ENCODE assay signal across 15 cellular contexts in genomic region chr20:34403063-34403827, GRCh38. TPM values are rescaled to one million over a fixed set of nuclear protein-coding genes. Genes with fewer than 3 reads are reported as not detected.
DNase-seq lines count a peak whose midpoint lies in the region; ATAC-seq, FAIRE-seq and TF ChIP-seq lines count a peak whose summit lies in the region.
"Had no signal": no experiment of that assay in that cellular context is flagged by ENCODE, and none has a peak within 500 bp of the region (broad histone marks: within the 10 kb centered on the region; RNA-seq: fewer than 3 reads in every experiment).

No MANE protein-coding gene starts in this region.

- ATAC-seq in left ventricle myocardium superior (peak; percentile 29), GM18498 (IDR thresholded peaks at IDR 0.05; ENCODE audit: unreplicated experiment) (no peak), GM19397 (IDR thresholded peaks at IDR 0.05; ENCODE audit: unreplicated experiment) (no peak)
- ATAC-seq in activated CD8-positive, alpha-beta T cell treated with anti-CD3 and anti-CD28 coated beads for 36 hours, result no peak
- ATAC-seq: activated CD4-positive, CD25-positive, alpha-beta regulatory T cell treated with anti-CD3 and anti-CD28 coated beads, Interleukin-2, amount 50 U/mL, for 24 hours had no signal

- peaks cover 0 to 39% of the 10 kb centered on the region in 2 donors for H3K4me1 ChIP-seq in right atrium auricular region
- peaks cover 0 to 54% (median 11%) of the 10 kb centered on the region in 4 donors for H3K4me1 ChIP-seq in tibial nerve

- TF ChIP-seq CTCF in right atrium auricular region (IDR thresholded peaks at IDR 0.05) (no peak), mesothelial cell of epicardium (IDR thresholded peaks at IDR 0.05; ENCODE audit: unreplicated experiment) (no peak), tibial nerve (IDR thresholded peaks at IDR 0.05) (no peak)
- TF ChIP-seq CTCF in activated CD8-positive, alpha-beta T cell treated with anti-CD3 and anti-CD28 coated beads for 36 hours (IDR thresholded peaks at IDR 0.05), result no peak

- no peaks in the 10 kb centered on the region for H3K27me3 Mint-ChIP-seq in activated CD8-positive, alpha-beta T cell treated with anti-CD3 and anti-CD28 coated beads for 36 hours
- H3K27me3 Mint-ChIP-seq in mesothelial cell of epicardium (ENCODE audit: low read depth), result no peaks in the 10 kb centered on the region

- intact Hi-C loops in left ventricle myocardium superior (cut with micrococcal nuclease), result no loop called here
- intact Hi-C loops in activated CD8-positive, alpha-beta T cell treated with anti-CD3 and anti-CD28 coated beads for 36 hours (cut with micrococcal nuclease), result no loop called here

- no peak for DNase-seq in left ventricle myocardium superior
- DNase-seq in right atrium auricular region (ENCODE audit: low spot score), result no peak
- DNase-seq in activated CD8-positive, alpha-beta T cell treated with anti-CD3 and anti-CD28 coated beads for 36 hours, result no peak
- no peak for DNase-seq in mesothelial cell of epicardium (ENCODE audit: low spot score in 2 of 2, unreplicated experiment in 2 of 2)
- no peak for DNase-seq in tibial nerve (ENCODE audit: low spot score in 2 of 2)
- DNase-seq in urothelium cell line (ENCODE audit: low spot score), result no peak
- DNase-seq: brain microvascular endothelial cell; kidney glomerular epithelial cell; NCI-H69; stimulated activated CD4-positive, alpha-beta T cell treated with anti-CD3 and anti-CD28 coated beads, Interleukin-15, amount 100 ng/mL, for 24 hours had no signal

- no peak for FAIRE-seq in urothelium cell line (lab: Jason Lieb, UNC)

- H3K4me3 ChIP-seq in right atrium auricular region (no peak overlapping the region), tibial nerve (no peak overlapping the region)
- H3K4me3 ChIP-seq: SJSA1 had no signal

- H3K4me1 Mint-ChIP-seq in activated CD8-positive, alpha-beta T cell treated with anti-CD3 and anti-CD28 coated beads for 36 hours (ENCODE audit: low read depth), result peaks cover 48% of the 10 kb centered on the region
- H3K4me1 Mint-ChIP-seq in mesothelial cell of epicardium, result peaks cover 25% of the 10 kb centered on the region

- H3K27me3 ChIP-seq in right atrium auricular region (no peaks in the 10 kb centered on the region), tibial nerve (no peaks in the 10 kb centered on the region)
- H3K27me3 ChIP-seq: brain microvascular endothelial cell, neutrophil, SJSA1 had no signal

- no peak for TF ChIP-seq EP300 in tibial nerve (IDR thresholded peaks at IDR 0.05)

- whole genome bisulfite sequencing in tibial nerve, 2 donors, result 66 to 69% methylated on average over 4 of the region's 4 CpGs

- peak overlapping the region; percentile 39 for H3K27ac Mint-ChIP-seq in activated CD8-positive, alpha-beta T cell treated with anti-CD3 and anti-CD28 coated beads for 36 hours
- peak overlapping the region; percentile 54 for H3K27ac Mint-ChIP-seq in mesothelial cell of epicardium

- H3K4me3 Mint-ChIP-seq in activated CD8-positive, alpha-beta T cell treated with anti-CD3 and anti-CD28 coated beads for 36 hours, result no peak overlapping the region
- H3K4me3 Mint-ChIP-seq in mesothelial cell of epicardium, result no peak overlapping the region

- H3K27ac ChIP-seq in right atrium auricular region (peak overlapping the region in 1 of 2 donors; percentile 59), tibial nerve (peak overlapping the region in 2 of 4 donors; percentile 6 to 33)
- H3K27ac ChIP-seq: brain microvascular endothelial cell, neutrophil had no signal

- no peak for TF ChIP-seq POLR2A in tibial nerve (IDR thresholded peaks at IDR 0.05)

- H3K36me3 ChIP-seq in right atrium auricular region, result no peaks in the 10 kb centered on the region
- H3K36me3 ChIP-seq in tibial nerve, result peaks cover 0 to 11% (median 0%) of the 10 kb centered on the region in 3 donors

- CTCF ChIA-PET in activated CD8-positive, alpha-beta T cell treated with anti-CD3 and anti-CD28 coated beads for 36 hours (lab: Charles Lee), result interaction anchor here (0.6 to 1.4 kb wide), 3 partner anchors 91 to 316 kb away, joined by 3 to 11 read pairs (median 6); no protein-coding TSS in a partner anchor

- no peaks in the 10 kb centered on the region for H3K9me3 ChIP-seq in right atrium auricular region
- H3K9me3 ChIP-seq in tibial nerve, result no peaks in the 10 kb centered on the region
- H3K9me3 ChIP-seq: neutrophil, SJSA1 had no signal

- POLR2A ChIA-PET in activated CD8-positive, alpha-beta T cell treated with anti-CD3 and anti-CD28 coated beads for 36 hours (lab: Charles Lee), result interaction anchor here (0.7 kb wide), 1 partner anchor 211 kb away, joined by 3 read pairs; no protein-coding TSS in a partner anchor

- H3K36me3 Mint-ChIP-seq in activated CD8-positive, alpha-beta T cell treated with anti-CD3 and anti-CD28 coated beads for 36 hours (ENCODE audit: low read depth), result peaks cover 26% of the 10 kb centered on the region
- H3K36me3 Mint-ChIP-seq in mesothelial cell of epicardium, result peaks cover 18% of the 10 kb centered on the region

- no peaks in the 10 kb centered on the region for H3K9me3 Mint-ChIP-seq in activated CD8-positive, alpha-beta T cell treated with anti-CD3 and anti-CD28 coated beads for 36 hours
- no peaks in the 10 kb centered on the region for H3K9me3 Mint-ChIP-seq in mesothelial cell of epicardium

RNA-seq across cellular contexts. Expression of gene ITCH, which starts 40.2 kb away (rescaled TPM):
- total RNA-seq in left ventricle myocardium superior (39.5 TPM), right atrium auricular region (10 to 100 TPM; 35.6 to 40.2 TPM), mesothelial cell of epicardium (54.3 to 62.2 TPM (median 60.2 TPM) in 3 replicates), tibial nerve (10 to 100 TPM; 48.4 to 85.4 (median 62.8) TPM)
- 10 to 100 TPM; 46.0 to 51.8 TPM for total RNA-seq in activated CD8-positive, alpha-beta T cell treated with anti-CD3 and anti-CD28 coated beads for 36 hours
